ENCODE assay signal across 2 cellular contexts in the genomic region with DNA sequence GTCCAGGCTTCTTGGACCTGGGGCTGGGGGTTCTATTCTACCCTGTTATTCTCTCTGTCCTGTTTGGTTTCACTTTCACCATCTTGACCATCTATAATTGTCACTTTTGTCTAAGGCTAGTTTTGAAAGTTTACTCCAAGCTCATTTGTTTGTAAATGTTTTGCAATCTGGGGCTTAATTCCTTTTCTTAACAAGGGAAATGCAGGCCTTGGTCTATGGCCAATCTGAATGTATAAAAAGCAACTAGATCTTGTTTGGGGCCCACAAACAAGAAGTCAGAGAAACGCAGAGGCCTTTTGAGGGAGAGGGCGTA.
TF ChIP-seq lines count a peak whose summit lies in the region.

No MANE protein-coding gene starts in this region.

TF ChIP-seq in K562, 482 proteins besides CTCF, POLR2A, EP300 and RAD21:
- TF ChIP-seq KDM4B (IDR thresholded peaks at IDR 0.05; ENCODE audit: borderline replicate concordance in 2 of 2, low read depth in 1 of 2), result no peak
- no peak for TF ChIP-seq ARNT (IDR thresholded peaks at IDR 0.05)
- no peak for TF ChIP-seq SMARCE1 (IDR thresholded peaks at IDR 0.05)
- TF ChIP-seq NONO (IDR thresholded peaks at IDR 0.05; ENCODE audit: low read depth in 2 of 2, low read length in 1 of 2), result no peak
- no peak for TF ChIP-seq STAT5B (CRISPR knock-in tag; IDR thresholded peaks at IDR 0.05)
- no peak for TF ChIP-seq CXXC5 (CRISPR knock-in tag; IDR thresholded peaks at IDR 0.05)
- no peak for TF ChIP-seq SIN3B (IDR thresholded peaks at IDR 0.05; ENCODE audit: low read depth)
- TF ChIP-seq, protein P1, sequence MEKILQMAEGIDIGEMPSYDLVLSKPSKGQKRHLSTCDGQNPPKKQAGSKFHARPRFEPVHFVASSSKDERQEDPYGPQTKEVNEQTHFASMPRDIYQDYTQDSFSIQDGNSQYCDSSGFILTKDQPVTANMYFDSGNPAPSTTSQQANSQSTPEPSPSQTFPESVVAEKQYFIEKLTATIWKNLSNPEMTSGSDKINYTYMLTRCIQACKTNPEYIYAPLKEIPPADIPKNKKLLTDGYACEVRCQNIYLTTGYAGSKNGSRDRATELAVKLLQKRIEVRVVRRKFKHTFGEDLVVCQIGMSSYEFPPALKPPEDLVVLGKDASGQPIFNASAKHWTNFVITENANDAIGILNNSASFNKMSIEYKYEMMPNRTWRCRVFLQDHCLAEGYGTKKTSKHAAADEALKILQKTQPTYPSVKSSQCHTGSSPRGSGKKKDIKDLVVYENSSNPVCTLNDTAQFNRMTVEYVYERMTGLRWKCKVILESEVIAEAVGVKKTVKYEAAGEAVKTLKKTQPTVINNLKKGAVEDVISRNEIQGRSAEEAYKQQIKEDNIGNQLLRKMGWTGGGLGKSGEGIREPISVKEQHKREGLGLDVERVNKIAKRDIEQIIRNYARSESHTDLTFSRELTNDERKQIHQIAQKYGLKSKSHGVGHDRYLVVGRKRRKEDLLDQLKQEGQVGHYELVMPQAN (IDR thresholded peaks at IDR 0.05; ENCODE audit: borderline replicate concordance), result no peak
- TF ChIP-seq BMI1 (IDR thresholded peaks at IDR 0.05; ENCODE audit: low read length), result no peak
- TF ChIP-seq ZSCAN32 (CRISPR knock-in tag; IDR thresholded peaks at IDR 0.05), result no peak
- TF ChIP-seq POU5F1 (IDR thresholded peaks at IDR 0.05; ENCODE audit: borderline replicate concordance, low read depth, low read length, partially characterized antibody), result no peak
- no peak for TF ChIP-seq SP2 (IDR thresholded peaks at IDR 0.05; ENCODE audit: extremely low read depth, low read depth, low read length, poor library complexity, severe bottlenecking)
- no peak for TF ChIP-seq HMG20A (CRISPR knock-in tag; conservative IDR thresholded peaks at IDR 0.05)
TF ChIP-seq in K562: peak in this region for 0.

TF ChIP-seq in HepG2, 621 proteins besides CTCF, POLR2A, EP300 and RAD21:
- TF ChIP-seq DNMT3B (CRISPR knock-in tag; conservative IDR thresholded peaks at IDR 0.05) (no peak), HNRNPL (IDR thresholded peaks at IDR 0.05; ENCODE audit: low read depth, low read length) (no peak), ZNF570 (CRISPR knock-in tag; IDR thresholded peaks at IDR 0.05; ENCODE audit: borderline replicate concordance) (no peak), KAT2B (IDR thresholded peaks at IDR 0.05; ENCODE audit: borderline replicate concordance, low read depth, low read length) (no peak), ZBTB8A (CRISPR knock-in tag; IDR thresholded peaks at IDR 0.05; ENCODE audit: borderline replicate concordance, low read depth) (no peak), U2AF1 (optimal IDR thresholded peaks at IDR 0.05; ENCODE audit: low read depth, low read length) (no peak), EEA1 (CRISPR knock-in tag; IDR thresholded peaks at IDR 0.05; ENCODE audit: borderline replicate concordance) (no peak), ZSCAN30 (CRISPR knock-in tag; IDR thresholded peaks at IDR 0.05) (no peak), KLF15 (CRISPR knock-in tag; IDR thresholded peaks at IDR 0.05; ENCODE audit: borderline replicate concordance) (no peak), ZNF775 (CRISPR knock-in tag; IDR thresholded peaks at IDR 0.05; ENCODE audit: borderline replicate concordance) (no peak), ZNF367 (CRISPR knock-in tag; IDR thresholded peaks at IDR 0.05; ENCODE audit: borderline replicate concordance) (no peak), ZNF577 (CRISPR knock-in tag; IDR thresholded peaks at IDR 0.05; ENCODE audit: borderline replicate concordance, low read depth) (no peak), SRSF1 (optimal IDR thresholded peaks at IDR 0.05; ENCODE audit: low read depth, low read length) (no peak), ZNF768 (CRISPR knock-in tag; IDR thresholded peaks at IDR 0.05) (no peak), RXRB (CRISPR knock-in tag; IDR thresholded peaks at IDR 0.05; ENCODE audit: borderline replicate concordance) (no peak)
- TF ChIP-seq, protein P2, sequence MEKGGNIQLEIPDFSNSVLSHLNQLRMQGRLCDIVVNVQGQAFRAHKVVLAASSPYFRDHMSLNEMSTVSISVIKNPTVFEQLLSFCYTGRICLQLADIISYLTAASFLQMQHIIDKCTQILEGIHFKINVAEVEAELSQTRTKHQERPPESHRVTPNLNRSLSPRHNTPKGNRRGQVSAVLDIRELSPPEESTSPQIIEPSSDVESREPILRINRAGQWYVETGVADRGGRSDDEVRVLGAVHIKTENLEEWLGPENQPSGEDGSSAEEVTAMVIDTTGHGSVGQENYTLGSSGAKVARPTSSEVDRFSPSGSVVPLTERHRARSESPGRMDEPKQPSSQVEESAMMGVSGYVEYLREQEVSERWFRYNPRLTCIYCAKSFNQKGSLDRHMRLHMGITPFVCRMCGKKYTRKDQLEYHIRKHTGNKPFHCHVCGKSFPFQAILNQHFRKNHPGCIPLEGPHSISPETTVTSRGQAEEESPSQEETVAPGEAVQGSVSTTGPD (CRISPR knock-in tag; IDR thresholded peaks at IDR 0.05), result no peak
- TF ChIP-seq, protein P3, sequence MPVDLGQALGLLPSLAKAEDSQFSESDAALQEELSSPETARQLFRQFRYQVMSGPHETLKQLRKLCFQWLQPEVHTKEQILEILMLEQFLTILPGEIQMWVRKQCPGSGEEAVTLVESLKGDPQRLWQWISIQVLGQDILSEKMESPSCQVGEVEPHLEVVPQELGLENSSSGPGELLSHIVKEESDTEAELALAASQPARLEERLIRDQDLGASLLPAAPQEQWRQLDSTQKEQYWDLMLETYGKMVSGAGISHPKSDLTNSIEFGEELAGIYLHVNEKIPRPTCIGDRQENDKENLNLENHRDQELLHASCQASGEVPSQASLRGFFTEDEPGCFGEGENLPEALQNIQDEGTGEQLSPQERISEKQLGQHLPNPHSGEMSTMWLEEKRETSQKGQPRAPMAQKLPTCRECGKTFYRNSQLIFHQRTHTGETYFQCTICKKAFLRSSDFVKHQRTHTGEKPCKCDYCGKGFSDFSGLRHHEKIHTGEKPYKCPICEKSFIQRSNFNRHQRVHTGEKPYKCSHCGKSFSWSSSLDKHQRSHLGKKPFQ (CRISPR knock-in tag; IDR thresholded peaks at IDR 0.05; ENCODE audit: insufficient replicate concordance), result no peak
- TF ChIP-seq, protein P4, sequence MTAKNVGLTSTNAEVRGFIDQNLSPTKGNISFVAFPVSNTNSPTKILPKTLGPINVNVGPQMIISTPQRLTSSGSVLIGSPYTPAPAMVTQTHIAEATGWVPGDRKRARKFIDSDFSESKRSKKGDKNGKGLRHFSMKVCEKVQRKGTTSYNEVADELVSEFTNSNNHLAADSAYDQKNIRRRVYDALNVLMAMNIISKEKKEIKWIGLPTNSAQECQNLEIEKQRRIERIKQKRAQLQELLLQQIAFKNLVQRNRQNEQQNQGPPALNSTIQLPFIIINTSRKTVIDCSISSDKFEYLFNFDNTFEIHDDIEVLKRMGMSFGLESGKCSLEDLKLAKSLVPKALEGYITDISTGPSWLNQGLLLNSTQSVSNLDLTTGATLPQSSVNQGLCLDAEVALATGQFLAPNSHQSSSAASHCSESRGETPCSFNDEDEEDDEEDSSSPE (CRISPR knock-in tag; IDR thresholded peaks at IDR 0.05), result no peak
- TF ChIP-seq, protein P5, sequence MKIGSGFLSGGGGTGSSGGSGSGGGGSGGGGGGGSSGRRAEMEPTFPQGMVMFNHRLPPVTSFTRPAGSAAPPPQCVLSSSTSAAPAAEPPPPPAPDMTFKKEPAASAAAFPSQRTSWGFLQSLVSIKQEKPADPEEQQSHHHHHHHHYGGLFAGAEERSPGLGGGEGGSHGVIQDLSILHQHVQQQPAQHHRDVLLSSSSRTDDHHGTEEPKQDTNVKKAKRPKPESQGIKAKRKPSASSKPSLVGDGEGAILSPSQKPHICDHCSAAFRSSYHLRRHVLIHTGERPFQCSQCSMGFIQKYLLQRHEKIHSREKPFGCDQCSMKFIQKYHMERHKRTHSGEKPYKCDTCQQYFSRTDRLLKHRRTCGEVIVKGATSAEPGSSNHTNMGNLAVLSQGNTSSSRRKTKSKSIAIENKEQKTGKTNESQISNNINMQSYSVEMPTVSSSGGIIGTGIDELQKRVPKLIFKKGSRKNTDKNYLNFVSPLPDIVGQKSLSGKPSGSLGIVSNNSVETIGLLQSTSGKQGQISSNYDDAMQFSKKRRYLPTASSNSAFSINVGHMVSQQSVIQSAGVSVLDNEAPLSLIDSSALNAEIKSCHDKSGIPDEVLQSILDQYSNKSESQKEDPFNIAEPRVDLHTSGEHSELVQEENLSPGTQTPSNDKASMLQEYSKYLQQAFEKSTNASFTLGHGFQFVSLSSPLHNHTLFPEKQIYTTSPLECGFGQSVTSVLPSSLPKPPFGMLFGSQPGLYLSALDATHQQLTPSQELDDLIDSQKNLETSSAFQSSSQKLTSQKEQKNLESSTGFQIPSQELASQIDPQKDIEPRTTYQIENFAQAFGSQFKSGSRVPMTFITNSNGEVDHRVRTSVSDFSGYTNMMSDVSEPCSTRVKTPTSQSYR (CRISPR knock-in tag; IDR thresholded peaks at IDR 0.05; ENCODE audit: borderline replicate concordance), result no peak
